10 cellular contexts compared by ENCODE assay signal in the genomic region with DNA sequence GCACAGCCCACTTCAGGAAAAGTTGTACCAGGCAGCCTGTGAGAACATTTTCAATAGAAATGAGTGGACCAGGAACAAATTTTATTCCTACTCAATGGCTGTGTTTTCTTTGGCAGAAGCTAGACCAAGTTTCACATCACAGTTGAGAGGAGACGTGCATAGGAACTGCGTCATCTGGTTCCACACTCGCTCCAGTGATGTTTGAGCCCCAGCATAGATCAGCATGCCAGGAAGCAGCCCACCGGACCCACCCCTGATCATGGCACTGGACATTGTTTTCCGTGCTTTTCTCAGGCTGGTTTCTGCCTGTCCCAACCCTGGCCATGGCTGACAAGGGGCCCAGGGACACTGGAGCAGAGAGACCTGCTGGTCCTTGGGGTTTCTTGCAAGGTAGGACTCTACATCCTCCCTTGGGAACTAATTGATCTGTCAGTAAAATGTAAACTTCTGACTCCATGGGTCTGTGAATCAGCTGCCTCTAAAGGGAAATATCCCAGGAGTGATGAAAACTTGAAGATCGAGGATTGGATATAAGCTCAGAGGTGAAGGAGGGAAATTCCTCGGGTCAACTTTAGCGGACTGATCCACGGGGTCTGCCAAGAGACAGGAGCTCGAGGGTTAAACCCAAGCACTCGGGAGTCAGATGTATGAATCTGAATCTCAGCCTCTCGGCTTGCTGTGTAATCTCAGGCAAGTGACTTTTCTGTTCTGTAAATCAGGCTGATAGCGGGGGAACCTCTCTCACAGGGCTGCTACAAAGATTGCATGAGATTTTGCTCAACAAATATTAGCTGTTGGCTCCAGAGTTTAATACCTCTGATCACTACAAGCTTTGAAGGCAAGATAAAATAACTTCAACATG. TPM values are rescaled to one million over a fixed set of nuclear protein-coding genes. Genes with fewer than 3 reads are reported as not detected.
DNase-seq lines count a peak whose midpoint lies in the region; ATAC-seq and TF ChIP-seq lines count a peak whose summit lies in the region.
"Had no signal": no experiment of that assay in that cellular context is flagged by ENCODE, and none has a peak within 500 bp of the region (broad histone marks: within the 10 kb centered on the region; RNA-seq: fewer than 3 reads in every experiment).

No MANE protein-coding gene starts in this region.

- ATAC-seq in GM18868 (IDR thresholded peaks at IDR 0.05; ENCODE audit: unreplicated experiment): peak; percentile 65

- peak overlapping the region; percentile 28 to 97; a peak in 3 of 4 replicates for H3K27ac ChIP-seq in SK-N-SH (ENCODE audit: low read depth in 2 of 2, low read length in 1 of 2)

- H2AFZ ChIP-seq in SK-N-SH (ENCODE audit: low read depth): peak overlapping the region; percentile 61

- peak in 1 of 2 experiments; percentile 43; a peak in 2 of 4 replicates for TF ChIP-seq EP300 in SK-N-SH (IDR thresholded peaks at IDR 0.05; ENCODE audit: borderline replicate concordance in 1 of 2, low read depth in 1 of 2, low read length in 1 of 2)

- H3K27me3 ChIP-seq in SK-N-SH (ENCODE audit: insufficient read depth): no peaks in the 10 kb centered on the region
- H3K27me3 ChIP-seq in skeletal muscle satellite cell (ENCODE audit: control insufficient read depth, insufficient read depth, low read length): no peaks in the 10 kb centered on the region

- H3K4me3 ChIP-seq in SK-N-SH (ENCODE audit: low read depth in 2 of 2, low read length in 1 of 2) (peak overlapping the region; percentile 7 to 59; a peak in 3 of 4 replicates), skeletal muscle satellite cell (ENCODE audit: low read length) (no peak overlapping the region)

- POLR2A ChIA-PET in SK-N-SH (lab: Yijun Ruan, JAX): no interaction called here

- DNase-seq in SK-N-SH: no peak
- DNase-seq in fibroblast of peridontal ligament (ENCODE audit: extremely low read depth): peak; percentile 97
- DNase-seq in DMS79 (lab: John Stamatoyannopoulos, UW): no peak
- no peak for DNase-seq in KBM-7
- DNase-seq in T-helper 1 cell: no peak
- DNase-seq: activated CD4-positive, alpha-beta T cell treated with anti-CD3 and anti-CD28 coated beads, Interleukin-2, amount 50 U/mL, for 1 hour; hippocampal formation; NCI-H1105 had no signal

- H3K4me1 ChIP-seq in SK-N-SH (ENCODE audit: control insufficient read depth in 1 of 2, insufficient read depth in 2 of 2, low read depth in 1 of 2, low read length in 1 of 2) (peaks cover 13 to 26% of the 10 kb centered on the region in 2 experiments; a peak in 3 of 4 replicates), skeletal muscle satellite cell (ENCODE audit: control insufficient read depth, insufficient read depth, low read length) (peaks cover 39% of the 10 kb centered on the region)

- CTCF ChIA-PET in SK-N-SH (lab: Yijun Ruan, JAX): interaction anchor here (0.9 to 5.5 kb wide), 6 partner anchors 9 to 125 kb away, joined by 3 to 34 read pairs (median 6); no protein-coding TSS in a partner anchor

- no peaks in the 10 kb centered on the region for H3K9me3 ChIP-seq in SK-N-SH
- no peaks in the 10 kb centered on the region for H3K9me3 ChIP-seq in skeletal muscle satellite cell (replicated peaks; ENCODE audit: low read length)

- peaks cover 37% of the 10 kb centered on the region for H3F3A ChIP-seq in SK-N-SH (replicated peaks; ENCODE audit: insufficient read depth)

- no peaks in the 10 kb centered on the region for H3K9me2 ChIP-seq in SK-N-SH

- peak overlapping the region; percentile 83 for H3K4me2 ChIP-seq in SK-N-SH
- peak overlapping the region; percentile 63 for H3K4me2 ChIP-seq in skeletal muscle satellite cell (ENCODE audit: low read length)

- no peak for TF ChIP-seq RAD21 in SK-N-SH (IDR thresholded peaks at IDR 0.05; ENCODE audit: low read length)

- in situ Hi-C loops in KBM-7 (cut with MboI; ENCODE audit: low pct_unique_long_range_greater_than_20kb, low sequenced_read_pairs): no loop called here

- H3K36me3 ChIP-seq in SK-N-SH (replicated peaks in 1 of 2; ENCODE audit: control insufficient read depth in 1 of 2, insufficient read depth in 2 of 2, low read length in 1 of 2) (no peaks in the 10 kb centered on the region), skeletal muscle satellite cell (ENCODE audit: insufficient read depth, low read length) (no peaks in the 10 kb centered on the region)

- H3K9ac ChIP-seq in SK-N-SH (peak overlapping the region; percentile 66), skeletal muscle satellite cell (ENCODE audit: low read depth, low read length) (peak overlapping the region; percentile 8)

- TF ChIP-seq CTCF in SK-N-SH (IDR thresholded peaks at IDR 0.05): no peak

- no peaks in the 10 kb centered on the region for H4K20me1 ChIP-seq in SK-N-SH (ENCODE audit: insufficient read depth)

- WGBS in SK-N-SH (ENCODE audit: low lambda C conversion rate): 12% methylated on average over 9 of the region's 13 CpGs

- no peaks in the 10 kb centered on the region for H3K79me2 ChIP-seq in SK-N-SH (ENCODE audit: insufficient read depth)

TF ChIP-seq in SK-N-SH, 30 proteins besides CTCF, POLR2A, EP300 and RAD21:
- TF ChIP-seq TEAD4 (IDR thresholded peaks at IDR 0.05; ENCODE audit: borderline replicate concordance, insufficient read depth) (no peak; the same call in 1 of the 2 replicates), ELF1 (IDR thresholded peaks at IDR 0.05) (0 out of 2 replicates have a peak, but pooled peaks have one; percentile 3), CHD2 (IDR thresholded peaks at IDR 0.05; ENCODE audit: low read length, partially characterized antibody) (no peak), TCF12 (IDR thresholded peaks at IDR 0.05) (peak; percentile 64), POLR2AphosphoS5 (IDR thresholded peaks at IDR 0.05; ENCODE audit: low read depth, low read length) (peak; percentile 25; the same call in 1 of the 2 replicates), RXRA (IDR thresholded peaks at IDR 0.05; ENCODE audit: borderline replicate concordance, low read depth) (peak; percentile 68), NFIC (IDR thresholded peaks at IDR 0.05; ENCODE audit: borderline replicate concordance) (peak; percentile 90), FOXM1 (IDR thresholded peaks at IDR 0.05; ENCODE audit: low read depth) (no peak), JUND (IDR thresholded peaks at IDR 0.05) (peak; percentile 64), FOSL2 (IDR thresholded peaks at IDR 0.05; ENCODE audit: borderline replicate concordance, low read depth) (peak; percentile 61; the same call in 1 of the 2 replicates)
- TF ChIP-seq, protein P1, sequence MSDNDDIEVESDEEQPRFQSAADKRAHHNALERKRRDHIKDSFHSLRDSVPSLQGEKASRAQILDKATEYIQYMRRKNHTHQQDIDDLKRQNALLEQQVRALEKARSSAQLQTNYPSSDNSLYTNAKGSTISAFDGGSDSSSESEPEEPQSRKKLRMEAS (IDR thresholded peaks at IDR 0.05; ENCODE audit: low read depth): peak; percentile 50; the same call in 1 of the 2 replicates
- TF ChIP-seq, protein P2, sequence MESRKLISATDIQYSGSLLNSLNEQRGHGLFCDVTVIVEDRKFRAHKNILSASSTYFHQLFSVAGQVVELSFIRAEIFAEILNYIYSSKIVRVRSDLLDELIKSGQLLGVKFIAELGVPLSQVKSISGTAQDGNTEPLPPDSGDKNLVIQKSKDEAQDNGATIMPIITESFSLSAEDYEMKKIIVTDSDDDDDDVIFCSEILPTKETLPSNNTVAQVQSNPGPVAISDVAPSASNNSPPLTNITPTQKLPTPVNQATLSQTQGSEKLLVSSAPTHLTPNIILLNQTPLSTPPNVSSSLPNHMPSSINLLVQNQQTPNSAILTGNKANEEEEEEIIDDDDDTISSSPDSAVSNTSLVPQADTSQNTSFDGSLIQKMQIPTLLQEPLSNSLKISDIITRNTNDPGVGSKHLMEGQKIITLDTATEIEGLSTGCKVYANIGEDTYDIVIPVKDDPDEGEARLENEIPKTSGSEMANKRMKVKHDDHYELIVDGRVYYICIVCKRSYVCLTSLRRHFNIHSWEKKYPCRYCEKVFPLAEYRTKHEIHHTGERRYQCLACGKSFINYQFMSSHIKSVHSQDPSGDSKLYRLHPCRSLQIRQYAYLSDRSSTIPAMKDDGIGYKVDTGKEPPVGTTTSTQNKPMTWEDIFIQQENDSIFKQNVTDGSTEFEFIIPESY (IDR thresholded peaks at IDR 0.05; ENCODE audit: borderline replicate concordance, low read depth): 0 out of 2 replicates have a peak, but pooled peaks have one; percentile 16
- TF ChIP-seq, protein P3, sequence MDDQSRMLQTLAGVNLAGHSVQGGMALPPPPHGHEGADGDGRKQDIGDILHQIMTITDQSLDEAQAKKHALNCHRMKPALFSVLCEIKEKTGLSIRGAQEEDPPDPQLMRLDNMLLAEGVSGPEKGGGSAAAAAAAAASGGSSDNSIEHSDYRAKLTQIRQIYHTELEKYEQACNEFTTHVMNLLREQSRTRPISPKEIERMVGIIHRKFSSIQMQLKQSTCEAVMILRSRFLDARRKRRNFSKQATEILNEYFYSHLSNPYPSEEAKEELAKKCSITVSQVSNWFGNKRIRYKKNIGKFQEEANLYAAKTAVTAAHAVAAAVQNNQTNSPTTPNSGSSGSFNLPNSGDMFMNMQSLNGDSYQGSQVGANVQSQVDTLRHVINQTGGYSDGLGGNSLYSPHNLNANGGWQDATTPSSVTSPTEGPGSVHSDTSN (IDR thresholded peaks at IDR 0.05): peak; percentile 75

RNA-seq across cellular contexts. Expression of a gene that starts 35.7 kb away (rescaled TPM):
- 8.2 and 9.4 TPM in 2 replicates for polyA plus RNA-seq in SK-N-SH (2012; rRNA removed)
- polyA plus RNA-seq in SK-N-SH (2012; cell fraction: cytosol; rRNA removed): 11.5 and 12.7 TPM in 2 replicates
- 3.4 and 4.2 TPM in 2 replicates for polyA plus RNA-seq in SK-N-SH (2012; cell fraction: nucleus; rRNA removed)
- 10.4 and 12.0 TPM in 2 replicates for total RNA-seq in skeletal muscle satellite cell (2012; rRNA removed)
